ENCODE assay signal across 21 cellular contexts in genomic region chr11:103228807-103229206, GRCh38.
"Had no signal": no experiment of that assay in that cellular context is flagged by ENCODE, and none has a peak within 500 bp of the region (broad histone marks: within the 10 kb centered on the region; RNA-seq: fewer than 3 reads in every experiment).

No MANE protein-coding gene starts in this region.

- DNase-seq: activated CD4-positive, alpha-beta T cell treated with anti-CD3 and anti-CD28 coated beads for 48 hours; activated naive CD4-positive, alpha-beta T cell treated with anti-CD3 and anti-CD28 coated beads, Interleukin-2, amount 50 U/mL, for 16 hours; adrenal gland; dermis blood vessel endothelial cell; foreskin fibroblast; glutamatergic neuron; immature natural killer cell; left colon; mucosa of descending colon; nucleus accumbens; right lobe of liver; spleen; stimulated activated CD4-positive, alpha-beta T cell treated with anti-CD3 and anti-CD28 coated beads, Interleukin-2, amount 100 ng/mL, for 24 hours; stimulated activated naive CD4-positive, alpha-beta T cell; substantia nigra; T-helper 1 cell; trophoblast cell had no signal

- H3K4me3 ChIP-seq: adrenal gland, body of pancreas, lung, mucosa of descending colon, prostate gland, right lobe of liver, spleen had no signal

- H3K27ac ChIP-seq: adrenal gland, body of pancreas, prostate gland, right lobe of liver, spleen, VCaP had no signal

- H3K4me1 ChIP-seq: adrenal gland, body of pancreas, prostate gland, right lobe of liver, spleen had no signal

- H3K9me3 ChIP-seq: adrenal gland, body of pancreas, mucosa of descending colon, prostate gland, right lobe of liver, spleen had no signal

- H3K36me3 ChIP-seq: adrenal gland, prostate gland, right lobe of liver had no signal

- H3K27me3 ChIP-seq: adrenal gland, body of pancreas, right lobe of liver, spleen had no signal
